In genomic region chr3:98732239-98733054, GRCh38 we compare ENCODE assay signal across 8 cellular contexts. TPM values are rescaled to one million over a fixed set of nuclear protein-coding genes. Genes with fewer than 3 reads are reported as not detected.
A peak's percentile ranks its signal among the peaks of the same experiment; 100 is the strongest.
DNase-seq lines count a peak whose midpoint lies in the region; ATAC-seq, FAIRE-seq and TF ChIP-seq lines count a peak whose summit lies in the region.

No MANE protein-coding gene starts in this region.

- no peak overlapping the region for H4K91ac ChIP-seq in mesenchymal stem cell (ENCODE audit: low read length)

- intact Hi-C loops in endothelial cell of umbilical vein (cut with micrococcal nuclease): loop anchor here (2.0 to 5.0 kb wide), 4 partner anchors 32 to 245 kb away; no protein-coding TSS in a partner anchor

- H3K36me3 ChIP-seq in endothelial cell of umbilical vein (ENCODE audit: control insufficient read depth in 2 of 2, extremely low read depth in 1 of 2, insufficient read depth in 2 of 2, low read length in 2 of 2): no peaks in the 10 kb centered on the region
- H3K36me3 ChIP-seq in mesenchymal stem cell (ENCODE audit: control insufficient read depth in 1 of 2, insufficient read depth in 2 of 2, low read depth in 1 of 2, low read length in 2 of 2): no peaks in the 10 kb centered on the region
- H3K36me3 ChIP-seq in thoracic aorta: no peaks in the 10 kb centered on the region

- peak overlapping the region; percentile 58 to 94 for H3K18ac ChIP-seq in mesenchymal stem cell (ENCODE audit: low read depth in 1 of 2, low read length in 2 of 2)

- peak; percentile 55 for TF ChIP-seq POLR2A in endothelial cell of umbilical vein (IDR thresholded peaks at IDR 0.05; ENCODE audit: low read depth, low read length)

- H3K9me1 ChIP-seq in endothelial cell of umbilical vein (replicated peaks; ENCODE audit: control insufficient read depth, extremely low read depth, insufficient read depth, low read length): no peaks in the 10 kb centered on the region

- H3K4me2 ChIP-seq in endothelial cell of umbilical vein (ENCODE audit: insufficient read depth, low read length): peak overlapping the region; percentile 95
- H3K4me2 ChIP-seq in mesenchymal stem cell (ENCODE audit: low read length, poor library complexity, severe bottlenecking): peak overlapping the region; percentile 99

- H3K27me3 Mint-ChIP-seq in T-helper 17 cell: peaks cover 59% of the 10 kb centered on the region

- peak overlapping the region; percentile 63 for H4K8ac ChIP-seq in mesenchymal stem cell (ENCODE audit: low read length)

- no TSS peak for BruUV-seq in endothelial cell of umbilical vein (replicated peaks; lab: Mats Ljungman, UMichigan)

- H2BK5ac ChIP-seq in mesenchymal stem cell (ENCODE audit: low read depth, low read length, poor library complexity, severe bottlenecking): no peak overlapping the region

- peak overlapping the region in 1 of 2 experiments; percentile 89 for H3K23ac ChIP-seq in mesenchymal stem cell (ENCODE audit: low read length in 2 of 2)

- H3K4me1 ChIP-seq in endothelial cell of umbilical vein (ENCODE audit: control insufficient read depth, extremely low read depth, insufficient read depth, low read length): peaks cover 45% of the 10 kb centered on the region
- H3K4me1 ChIP-seq in mesenchymal stem cell (ENCODE audit: control insufficient read depth, insufficient read depth, low read depth, low read length): peaks cover 5% of the 10 kb centered on the region
- peaks cover 13 to 19% of the 10 kb centered on the region in 2 donors for H3K4me1 ChIP-seq in thoracic aorta (ENCODE audit: control insufficient read depth in 1 of 2, low read depth in 2 of 2)

- peak overlapping the region; percentile 80 for H2BK15ac ChIP-seq in mesenchymal stem cell (ENCODE audit: low read depth, poor library complexity, severe bottlenecking)

- H3K79me1 ChIP-seq in mesenchymal stem cell (replicated peaks; ENCODE audit: low read length, poor library complexity, severe bottlenecking): peaks cover 3% of the 10 kb centered on the region

- WGBS in mesenchymal stem cell: under 1% methylated on average over 62 of the region's 80 CpGs

- H3K9ac ChIP-seq in endothelial cell of umbilical vein (replicated peaks; ENCODE audit: extremely low read depth, insufficient read depth, low read length) (peak overlapping the region; percentile 98), mesenchymal stem cell (ENCODE audit: low read length) (peak overlapping the region; percentile 80)

- TF ChIP-seq CTCF in HL-60 (IDR thresholded peaks at IDR 0.05; ENCODE audit: insufficient read depth, low read length) (no peak), endothelial cell of umbilical vein (IDR thresholded peaks at IDR 0.05; ENCODE audit: extremely low read depth in 1 of 2, insufficient read depth in 1 of 2, low read depth in 1 of 2, low read length in 2 of 2) (no peak), thoracic aorta (IDR thresholded peaks at IDR 0.05) (no peak)

- H3K27me3 ChIP-seq in HL-60 (ENCODE audit: insufficient read depth, poor library complexity, severe bottlenecking): no peaks in the 10 kb centered on the region
- H3K27me3 ChIP-seq in endothelial cell of umbilical vein (ENCODE audit: control insufficient read depth in 2 of 2, insufficient read depth in 2 of 2, low read length in 2 of 2): no peaks in the 10 kb centered on the region
- no peaks in the 10 kb centered on the region for H3K27me3 ChIP-seq in mesenchymal stem cell (ENCODE audit: control insufficient read depth in 1 of 2, insufficient read depth in 1 of 2, low read length in 2 of 2)
- H3K27me3 ChIP-seq in thoracic aorta (replicated peaks; ENCODE audit: insufficient read depth): no peaks in the 10 kb centered on the region

- H3K4me3 ChIP-seq in HL-60 (replicated peaks; ENCODE audit: insufficient read depth, low read length) (peak overlapping the region; percentile 78), endothelial cell of umbilical vein (replicated peaks in 1 of 3; ENCODE audit: insufficient read depth in 1 of 3, low read depth in 1 of 3, low read length in 3 of 3) (peak overlapping the region; percentile 45 to 96 (median 86)), mesenchymal stem cell (ENCODE audit: insufficient read depth in 1 of 2, low read depth in 1 of 2, low read length in 2 of 2) (peak overlapping the region; percentile 76 to 88), thoracic aorta (peak overlapping the region; percentile 98)

- ATAC-seq in GM19452 (IDR thresholded peaks at IDR 0.05; ENCODE audit: unreplicated experiment): peak; percentile 46
- peak; percentile 46 for ATAC-seq in T-helper 17 cell
- peak; percentile 23 for ATAC-seq in thoracic aorta (ENCODE audit: insufficient number of reproducible peaks, low FRiP score, low read depth)

- H2BK120ac ChIP-seq in mesenchymal stem cell (ENCODE audit: low read depth, low read length): peak overlapping the region; percentile 84

- H4K20me1 ChIP-seq in endothelial cell of umbilical vein (replicated peaks; ENCODE audit: control insufficient read depth, extremely low read depth, insufficient read depth, low read length): no peaks in the 10 kb centered on the region

- peaks cover 3% of the 10 kb centered on the region for H3K36me3 Mint-ChIP-seq in T-helper 17 cell (ENCODE audit: low read depth)

- H3K27ac ChIP-seq in HL-60 (replicated peaks): peak overlapping the region; percentile 31
- peak overlapping the region; percentile 92 for H3K27ac ChIP-seq in endothelial cell of umbilical vein (ENCODE audit: insufficient read depth, low read depth, low read length)
- no peak overlapping the region for H3K27ac ChIP-seq in mesenchymal stem cell (ENCODE audit: low read length, poor library complexity, severe bottlenecking)
- peak overlapping the region; percentile 72 to 91 for H3K27ac ChIP-seq in thoracic aorta

- H3K14ac ChIP-seq in mesenchymal stem cell (ENCODE audit: low read length in 2 of 2): peak overlapping the region in 1 of 2 experiments; percentile 86

- peaks cover 2% of the 10 kb centered on the region for H3K4me1 Mint-ChIP-seq in T-helper 17 cell

- peak overlapping the region; percentile 82 for H3K4me3 Mint-ChIP-seq in T-helper 17 cell

- H2BK12ac ChIP-seq in mesenchymal stem cell (ENCODE audit: low read length in 2 of 2): peak overlapping the region in 1 of 2 experiments; percentile 78

- CTCF ChIA-PET in endothelial cell of umbilical vein (lab: Charles Lee): interaction anchor here (1.2 to 6.7 kb wide), 5 partner anchors 40 to 130 kb away, joined by 3 to 37 read pairs (median 11); no protein-coding TSS in a partner anchor

- H2AK5ac ChIP-seq in mesenchymal stem cell (ENCODE audit: low read length, severe bottlenecking): no peak overlapping the region

- POLR2A ChIA-PET in endothelial cell of umbilical vein (lab: Charles Lee): interaction anchor here (0.6 to 1.1 kb wide), 2 partner anchors 41 to 47 kb away, joined by 3 read pairs; no protein-coding TSS in a partner anchor

- H3K79me2 ChIP-seq in endothelial cell of umbilical vein (ENCODE audit: control insufficient read depth, insufficient read depth, low read length): peaks cover 51% of the 10 kb centered on the region

- DNase-seq in DMS53 treated with DMSO at 0.1 percent for 48 hours (lab: John Stamatoyannopoulos, UW; ENCODE audit: unreplicated experiment): peak; percentile 7
- DNase-seq in HL-60 (ENCODE audit: low read depth in 1 of 2, low spot score in 1 of 2): peak in 1 of 2 experiments; percentile 46
- no peak for DNase-seq in T-helper 17 cell
- DNase-seq in endothelial cell of umbilical vein (ENCODE audit: low read depth, low spot score): peak; percentile 59
- DNase-seq in mesenchymal stem cell: peak; percentile 60
- DNase-seq in thoracic aorta (ENCODE audit: low spot score): no peak
- no peak for DNase-seq in T1000 (lab: John Stamatoyannopoulos, UW)

- H3K9me3 ChIP-seq in T-helper 17 cell (ENCODE audit: control insufficient read depth, low read length, poor library complexity, severe bottlenecking) (no peaks in the 10 kb centered on the region), endothelial cell of umbilical vein (replicated peaks; ENCODE audit: control insufficient read depth, insufficient read depth, low read length) (no peaks in the 10 kb centered on the region), mesenchymal stem cell (ENCODE audit: control insufficient read depth, low read length) (no peaks in the 10 kb centered on the region), thoracic aorta (no peaks in the 10 kb centered on the region)

- peak overlapping the region; percentile 29 to 54 for H3K4ac ChIP-seq in mesenchymal stem cell (ENCODE audit: low read depth in 1 of 2, low read length in 2 of 2)

- no peak overlapping the region for H3K27ac Mint-ChIP-seq in T-helper 17 cell

- FAIRE-seq in endothelial cell of umbilical vein (lab: Jason Lieb, UNC): peak; percentile 12

- H2AFZ ChIP-seq in endothelial cell of umbilical vein (ENCODE audit: low read depth, low read length) (peak overlapping the region; percentile 88), mesenchymal stem cell (ENCODE audit: low read depth, low read length) (peak overlapping the region; percentile 69)

- dilution Hi-C loops in endothelial cell of umbilical vein (cut with MboI; ENCODE audit: extremely low pct_ligation_motif_present, low sequenced_read_pairs): no loop called here

TF ChIP-seq in endothelial cell of umbilical vein, 7 proteins besides CTCF, POLR2A, EP300 and RAD21:
- TF ChIP-seq POLR2AphosphoS5 (IDR thresholded peaks at IDR 0.05; ENCODE audit: insufficient read depth, low read depth, low read length): peak; percentile 68
- no peak for TF ChIP-seq JUN (IDR thresholded peaks at IDR 0.05; ENCODE audit: borderline replicate concordance, insufficient read depth, insufficient read length, low read depth)
- TF ChIP-seq EZH2 (IDR thresholded peaks at IDR 0.05; ENCODE audit: borderline replicate concordance, low read depth, low read length, severe bottlenecking): no peak
- no peak for TF ChIP-seq GATA2 (IDR thresholded peaks at IDR 0.05; ENCODE audit: insufficient read depth, insufficient read length, low read depth, low read length)
- TF ChIP-seq, protein P1, sequence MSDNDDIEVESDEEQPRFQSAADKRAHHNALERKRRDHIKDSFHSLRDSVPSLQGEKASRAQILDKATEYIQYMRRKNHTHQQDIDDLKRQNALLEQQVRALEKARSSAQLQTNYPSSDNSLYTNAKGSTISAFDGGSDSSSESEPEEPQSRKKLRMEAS (IDR thresholded peaks at IDR 0.05; ENCODE audit: insufficient read depth, insufficient read length): no peak
- TF ChIP-seq MYC (IDR thresholded peaks at IDR 0.05; ENCODE audit: low read depth, low read length): no peak
TF ChIP-seq in endothelial cell of umbilical vein: peak in this region for 1.

RNA-seq across cellular contexts. Expression of gene ST3GAL6, which starts 30.7 kb away (rescaled TPM):
- total RNA-seq in T-helper 17 cell: 1 to 10 TPM in 1 of 2 donors, under 1 TPM in 1; 0.99 to 3.6 TPM
- total RNA-seq in endothelial cell of umbilical vein: 17.7 and 35.9 TPM in 2 replicates
- 11.3 and 13.2 TPM in 2 replicates for polyA plus RNA-seq in endothelial cell of umbilical vein
- polyA plus RNA-seq in endothelial cell of umbilical vein (2011; cell fraction: cytosol; rRNA removed): 9.4 and 9.9 TPM in 2 replicates
- polyA plus RNA-seq in endothelial cell of umbilical vein (2011; cell fraction: nucleus; rRNA removed): 44.5 and 49.7 TPM in 2 replicates
- polyA plus RNA-seq in endothelial cell of umbilical vein (2012): 19.5 and 21.1 TPM in 2 replicates
- 11.9 and 23.9 TPM in 2 replicates for polyA minus RNA-seq in endothelial cell of umbilical vein
- polyA minus RNA-seq in endothelial cell of umbilical vein (2011; cell fraction: cytosol; rRNA and poly(A)+ RNA removed): not detected
- 35.4 and 40.4 TPM in 2 replicates for polyA minus RNA-seq in endothelial cell of umbilical vein (2011; cell fraction: nucleus; rRNA and poly(A)+ RNA removed)
- polyA plus RNA-seq in mesenchymal stem cell (2013, experiment 1 of 2): 6.9 TPM
- polyA plus RNA-seq in mesenchymal stem cell (2013, experiment 2 of 2): 6.5 TPM
- 10 to 100 TPM; 12.0 to 16.9 TPM for total RNA-seq in thoracic aorta

Comparison
In these comparisons a context has a peak if more than half of its experiments do, and no peak if none do; other contexts are left out.
1. DNase-seq: peak in DMS53 treated with DMSO at 0.1 percent for 48 hours (single experiment), endothelial cell of umbilical vein (single experiment) and mesenchymal stem cell (single experiment); none in T-helper 17 cell (0 of 3), thoracic aorta (single experiment) and T1000 (single experiment).
2. Peak in every context shown above with its lines, with median percentiles within 50 percentile points of each other: ATAC-seq and H3K4me3 ChIP-seq.